Comparison of ENCODE assay signal across 9 cellular contexts in the genomic region with DNA sequence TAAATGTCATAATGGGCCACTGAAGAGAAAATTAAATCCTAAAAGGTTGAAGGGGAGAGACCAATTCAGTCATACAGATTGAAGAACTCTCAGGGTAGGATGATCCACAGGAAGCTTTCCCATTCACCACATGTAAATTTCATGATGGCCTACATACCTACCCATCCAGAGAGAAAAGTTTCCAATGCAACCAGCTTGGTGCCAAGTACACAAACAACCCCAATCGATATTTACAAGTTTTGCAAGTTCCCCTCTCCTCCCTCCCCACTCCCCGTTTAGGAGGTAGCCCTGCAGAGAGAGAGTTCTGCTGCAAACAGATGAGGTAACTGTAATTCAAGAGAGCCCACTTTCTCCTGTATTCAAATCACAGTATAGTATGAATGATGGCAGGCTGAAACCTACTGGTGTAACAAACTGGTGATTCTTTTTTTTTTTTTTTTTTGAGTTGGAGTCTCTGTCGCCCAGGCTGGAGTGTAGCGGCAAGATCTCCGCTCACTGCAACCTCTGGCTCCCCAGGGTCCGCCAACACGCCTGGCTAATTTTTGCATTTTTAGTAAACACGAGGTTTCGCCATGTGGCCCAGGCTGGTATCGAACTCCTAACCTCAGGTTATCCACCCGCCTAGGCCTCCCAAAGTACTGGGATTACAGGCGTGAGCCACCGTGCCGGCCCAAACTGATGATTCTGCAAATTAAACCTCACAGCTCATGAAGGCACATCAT. TPM values are rescaled to one million over a fixed set of nuclear protein-coding genes. Genes with fewer than 3 reads are reported as not detected.
A peak's percentile ranks its signal among the peaks of the same experiment; 100 is the strongest.
DNase-seq lines count a peak whose midpoint lies in the region; ATAC-seq, FAIRE-seq and TF ChIP-seq lines count a peak whose summit lies in the region.
"Had no signal": no experiment of that assay in that cellular context is flagged by ENCODE, and none has a peak within 500 bp of the region (broad histone marks: within the 10 kb centered on the region; RNA-seq: fewer than 3 reads in every experiment).

No MANE protein-coding gene starts in this region.

- H3K4me2 ChIP-seq in HepG2 (ENCODE audit: low read depth, low read length) = no peak overlapping the region

- CTCF ChIA-PET in HepG2 (lab: Yijun Ruan, JAX; ENCODE audit: low intra/inter-chr PET ratio, low total read pairs) = no interaction called here

- POLR2A ChIA-PET in HepG2 (lab: Yijun Ruan, JAX) = no interaction called here

- H3K27ac ChIP-seq in HepG2 (ENCODE audit: extremely low read length, insufficient read depth, low read length) (no peak overlapping the region), left ventricle myocardium inferior (replicated peaks) (no peak overlapping the region)

- in situ Hi-C loops in HepG2 (cut with HindIII; ENCODE audit: extremely low pct_ligation_motif_present, low pct_unique_long_range_greater_than_20kb) (no loop called here), GM13976 (cut with MboI; ENCODE audit: low sequenced_read_pairs, unreplicated experiment) (no loop called here)

- no peak for DNase-seq in HepG2 (ENCODE audit: low spot score)
- DNase-seq in left ventricle myocardium inferior = no peak
- no peak for DNase-seq in NCI-H1930 (lab: John Stamatoyannopoulos, UW)
- DNase-seq in GM13976 (ENCODE audit: low spot score) = no peak
- DNase-seq: GF-D8, NCI-H2107 had no signal

- H3K9ac ChIP-seq in HepG2 (ENCODE audit: insufficient read depth, low read depth, low read length) = no peak overlapping the region

- no peak for TF ChIP-seq RAD21 in HepG2 (CRISPR knock-in tag; IDR thresholded peaks at IDR 0.05)

- no peak for TF ChIP-seq EP300 in HepG2 (IDR thresholded peaks at IDR 0.05; ENCODE audit: low read depth in 2 of 2, low read length in 2 of 2)
- no peak for TF ChIP-seq EP300 in HepG2 (CRISPR knock-in tag; IDR thresholded peaks at IDR 0.05; ENCODE audit: borderline replicate concordance)

- ATAC-seq in GM18520 (IDR thresholded peaks at IDR 0.05; ENCODE audit: unreplicated experiment) = peak; percentile 41
- ATAC-seq in GM21529 (IDR thresholded peaks at IDR 0.05; ENCODE audit: unreplicated experiment) = peak; percentile 36
- peak; percentile 44 for ATAC-seq in HG03571 (IDR thresholded peaks at IDR 0.05; ENCODE audit: unreplicated experiment)
- no peak for ATAC-seq in HepG2

- no peak for TF ChIP-seq POLR2A in HepG2 (IDR thresholded peaks at IDR 0.05; ENCODE audit: insufficient read depth in 1 of 2, low read depth in 2 of 2, low read length in 2 of 2)

- H2AFZ ChIP-seq in HepG2 (ENCODE audit: low read length) = no peak overlapping the region

- H3K9me3 ChIP-seq in HepG2 (ENCODE audit: low read length) (no peaks in the 10 kb centered on the region), left ventricle myocardium inferior (replicated peaks) (no peaks in the 10 kb centered on the region)

- H4K20me1 ChIP-seq in HepG2 (ENCODE audit: insufficient read depth, low read length) = peaks cover 84% of the 10 kb centered on the region

- H3K4me1 ChIP-seq in HepG2 (ENCODE audit: insufficient read depth, low read length) (peaks cover 54% of the 10 kb centered on the region), left ventricle myocardium inferior (peaks cover 78% of the 10 kb centered on the region)

- TF ChIP-seq CTCF in HepG2 (CRISPR knock-in tag; IDR thresholded peaks at IDR 0.05) = no peak
- TF ChIP-seq CTCF in left ventricle myocardium inferior (IDR thresholded peaks at IDR 0.05; ENCODE audit: borderline replicate concordance) = no peak
- no peak for TF ChIP-seq CTCF in GM13976 (IDR thresholded peaks at IDR 0.05; ENCODE audit: borderline replicate concordance, control extremely low read depth, extremely low read depth, insufficient read depth, missing control alignments)

- H3K4me3 ChIP-seq in HepG2 (replicated peaks in 1 of 3; ENCODE audit: insufficient read depth in 1 of 3, low read depth in 2 of 3, low read length in 3 of 3) (no peak overlapping the region), left ventricle myocardium inferior (no peak overlapping the region)

- H3K36me3 ChIP-seq in HepG2 (replicated peaks in 1 of 2; ENCODE audit: control insufficient read depth in 1 of 2, insufficient read depth in 2 of 2, low read length in 2 of 2) = no peaks in the 10 kb centered on the region
- no peaks in the 10 kb centered on the region for H3K36me3 ChIP-seq in left ventricle myocardium inferior

- no TSS peak for BruUV-seq in HepG2 (replicated peaks; lab: Mats Ljungman, UMichigan)

- H3K27me3 ChIP-seq in HepG2 (ENCODE audit: control insufficient read depth in 1 of 2, insufficient read depth in 2 of 2, low read length in 2 of 2) (no peaks in the 10 kb centered on the region), left ventricle myocardium inferior (ENCODE audit: low read depth) (no peaks in the 10 kb centered on the region)

- FAIRE-seq in HepG2 (lab: Jason Lieb, UNC) = no peak

- 98% methylated on average over 14 of the region's 14 CpGs for WGBS in HepG2 (ENCODE audit: low lambda C conversion rate)

- peaks cover 97% of the 10 kb centered on the region for H3K79me2 ChIP-seq in HepG2 (ENCODE audit: insufficient read depth, low read length)

- intact Hi-C loops in HepG2 (cut with micrococcal nuclease; ENCODE audit: unreplicated experiment) (no loop called here), left ventricle myocardium inferior (cut with micrococcal nuclease) (no loop called here)

TF ChIP-seq in HepG2, 621 proteins besides CTCF, POLR2A, EP300 and RAD21:
- TF ChIP-seq MAFK (conservative IDR thresholded peaks at IDR 0.05 in 1 of 2, IDR thresholded peaks at IDR 0.05 in 1 of 2; ENCODE audit: low read length in 2 of 2) (peak; percentile 52 to 55), MAFF (IDR thresholded peaks at IDR 0.05; ENCODE audit: low read depth, low read length) (0 out of 2 replicates have a peak, but pooled peaks have one; percentile 18), YEATS4 (CRISPR knock-in tag; IDR thresholded peaks at IDR 0.05; ENCODE audit: borderline replicate concordance) (no peak)
- TF ChIP-seq, protein P1, sequence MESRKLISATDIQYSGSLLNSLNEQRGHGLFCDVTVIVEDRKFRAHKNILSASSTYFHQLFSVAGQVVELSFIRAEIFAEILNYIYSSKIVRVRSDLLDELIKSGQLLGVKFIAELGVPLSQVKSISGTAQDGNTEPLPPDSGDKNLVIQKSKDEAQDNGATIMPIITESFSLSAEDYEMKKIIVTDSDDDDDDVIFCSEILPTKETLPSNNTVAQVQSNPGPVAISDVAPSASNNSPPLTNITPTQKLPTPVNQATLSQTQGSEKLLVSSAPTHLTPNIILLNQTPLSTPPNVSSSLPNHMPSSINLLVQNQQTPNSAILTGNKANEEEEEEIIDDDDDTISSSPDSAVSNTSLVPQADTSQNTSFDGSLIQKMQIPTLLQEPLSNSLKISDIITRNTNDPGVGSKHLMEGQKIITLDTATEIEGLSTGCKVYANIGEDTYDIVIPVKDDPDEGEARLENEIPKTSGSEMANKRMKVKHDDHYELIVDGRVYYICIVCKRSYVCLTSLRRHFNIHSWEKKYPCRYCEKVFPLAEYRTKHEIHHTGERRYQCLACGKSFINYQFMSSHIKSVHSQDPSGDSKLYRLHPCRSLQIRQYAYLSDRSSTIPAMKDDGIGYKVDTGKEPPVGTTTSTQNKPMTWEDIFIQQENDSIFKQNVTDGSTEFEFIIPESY (CRISPR knock-in tag; IDR thresholded peaks at IDR 0.05) = peak; percentile 43; the same call in 1 of the 2 replicates

RNA-seq across cellular contexts. Expression of a gene that starts 14.4 kb away (rescaled TPM):
- total RNA-seq in HepG2 (2016; rRNA removed; fragmentation: Illumina TruSeq; extraction: Trizol) (8.1 and 13.8 TPM in 2 replicates), left ventricle myocardium inferior (13.2 TPM)
- 16.8 and 17.8 TPM in 2 replicates for total RNA-seq in HepG2 (2016; cell fraction: cytosol; rRNA removed; fragmentation: Illumina TruSeq; extraction: Trizol; ENCODE audit: low read depth)
- 7.8 and 12.3 TPM in 2 replicates for total RNA-seq in HepG2 (2016; cell fraction: insoluble cytoplasmic fraction; rRNA removed; fragmentation: Illumina TruSeq; extraction: Trizol)
- 15.3 and 15.4 TPM in 2 replicates for total RNA-seq in HepG2 (2016; cell fraction: membrane; rRNA removed; fragmentation: Illumina TruSeq; extraction: Trizol)
- 14.4 and 14.7 TPM in 2 replicates for total RNA-seq in HepG2 (2016; cell fraction: nucleus; rRNA removed; fragmentation: Illumina TruSeq; extraction: Trizol)
- polyA plus RNA-seq in HepG2 (2011; rRNA removed) = 10.9 and 13.1 TPM in 2 replicates
- polyA plus RNA-seq in HepG2 (2011; cell fraction: cytosol; rRNA removed) = 8.3 and 8.4 TPM in 2 replicates
- 12.9 and 17.5 TPM in 2 replicates for polyA plus RNA-seq in HepG2 (2011; cell fraction: nucleus; rRNA removed)
- 8.8 and 12.0 TPM in 2 replicates for polyA plus RNA-seq in HepG2 (2012)
- polyA plus RNA-seq in HepG2 (2016; cell fraction: cytosol; fragmentation: Illumina TruSeq; extraction: Trizol; ENCODE audit: low read depth) = 0.25 TPM in 2 replicates
- polyA plus RNA-seq in HepG2 (2016; cell fraction: insoluble cytoplasmic fraction; fragmentation: Illumina TruSeq; extraction: Trizol; ENCODE audit: low read depth) = 10.3 and 10.9 TPM in 2 replicates
- 1.5 and 2.0 TPM in 2 replicates for polyA plus RNA-seq in HepG2 (2016; cell fraction: membrane; fragmentation: Illumina TruSeq; extraction: Trizol; ENCODE audit: low read depth)
- polyA plus RNA-seq in HepG2 (2016; cell fraction: nucleus; fragmentation: Illumina TruSeq; extraction: Trizol; ENCODE audit: insufficient read depth, low read depth) = 9.4 and 9.9 TPM in 2 replicates
- polyA minus RNA-seq in HepG2 (2011; rRNA and poly(A)+ RNA removed; ENCODE audit: low replicate concordance) = 4.3 and 53.3 TPM in 2 replicates
- 28.8 and 31.7 TPM in 2 replicates for polyA minus RNA-seq in HepG2 (2011; cell fraction: cytosol; rRNA and poly(A)+ RNA removed)
- 63.8 and 73.3 TPM in 2 replicates for polyA minus RNA-seq in HepG2 (2011; cell fraction: nucleus; rRNA and poly(A)+ RNA removed)
